ENCODE assay signal across 10 cellular contexts in genomic region chr17:72116692-72117469, GRCh38. TPM values are rescaled to one million over a fixed set of nuclear protein-coding genes. Genes with fewer than 3 reads are reported as not detected.
DNase-seq lines count a peak whose midpoint lies in the region; ATAC-seq and TF ChIP-seq lines count a peak whose summit lies in the region.
"Had no signal": no experiment of that assay in that cellular context is flagged by ENCODE, and none has a peak within 500 bp of the region (broad histone marks: within the 10 kb centered on the region; RNA-seq: fewer than 3 reads in every experiment).

No MANE protein-coding gene starts in this region.

- no peaks in the 10 kb centered on the region for H4K20me1 ChIP-seq in osteoblast (ENCODE audit: insufficient read depth, low read length)

- H2AFZ ChIP-seq in osteoblast (ENCODE audit: low read length) = peak overlapping the region; percentile 86

- H3K27me3 ChIP-seq in osteoblast (ENCODE audit: insufficient read depth, low read length) = peaks cover 44% of the 10 kb centered on the region

- H3K27ac Mint-ChIP-seq in T-helper 17 cell (no peak overlapping the region), glutamatergic neuron (ENCODE audit: unreplicated experiment) (no peak overlapping the region)

- TF ChIP-seq CTCF in AG10803 (conservative IDR thresholded peaks at IDR 0.05; ENCODE audit: low read length) (no peak), glutamatergic neuron (IDR thresholded peaks at IDR 0.05; ENCODE audit: partially characterized antibody, unreplicated experiment) (no peak), osteoblast (IDR thresholded peaks at IDR 0.05; ENCODE audit: extremely low read depth, low read depth, low read length) (no peak)

- peak overlapping the region; percentile 61 for H3K4me3 ChIP-seq in AG10803 (ENCODE audit: low read length)
- peak overlapping the region; percentile 71 for H3K4me3 ChIP-seq in osteoblast (ENCODE audit: insufficient read depth, low read length)

- DNase-seq in AG10803 (ENCODE audit: low read depth) (no peak), T-helper 17 cell (no peak), glutamatergic neuron (no peak), osteoblast (ENCODE audit: insufficient read length, low spot score, missing footprints) (peak; percentile 77), NCI-H526 (lab: John Stamatoyannopoulos, UW) (no peak), NK-92 (lab: John Stamatoyannopoulos, UW; ENCODE audit: unreplicated experiment) (no peak)
- DNase-seq: Kasumi-1 had no signal

- no peak for ATAC-seq in T-helper 17 cell
- no peak for ATAC-seq in esophagus mucosa
- no peak for ATAC-seq in HG03342 (IDR thresholded peaks at IDR 0.05; ENCODE audit: unreplicated experiment)

- H3K9me3 Mint-ChIP-seq in glutamatergic neuron (ENCODE audit: unreplicated experiment) = peaks cover 7% of the 10 kb centered on the region

- H3K9me3 ChIP-seq in T-helper 17 cell (ENCODE audit: control insufficient read depth, low read length, poor library complexity, severe bottlenecking) = no peaks in the 10 kb centered on the region
- H3K9me3 ChIP-seq in osteoblast (ENCODE audit: low read depth, low read length) = no peaks in the 10 kb centered on the region

- peaks cover 69% of the 10 kb centered on the region for H3K27me3 Mint-ChIP-seq in T-helper 17 cell
- H3K27me3 Mint-ChIP-seq in glutamatergic neuron (ENCODE audit: unreplicated experiment) = peaks cover 25% of the 10 kb centered on the region

- peaks cover 6% of the 10 kb centered on the region for H3K79me2 ChIP-seq in osteoblast (ENCODE audit: insufficient read depth, low read length)

- H3K4me1 ChIP-seq in osteoblast (ENCODE audit: insufficient read depth, low read length) = peaks cover 19% of the 10 kb centered on the region

- H3K36me3 ChIP-seq in osteoblast (ENCODE audit: insufficient read depth, low read length) = no peaks in the 10 kb centered on the region

- peak overlapping the region; percentile 68 for H3K4me3 Mint-ChIP-seq in T-helper 17 cell
- H3K4me3 Mint-ChIP-seq in glutamatergic neuron (ENCODE audit: unreplicated experiment) = peak overlapping the region; percentile 72

- H3K36me3 Mint-ChIP-seq in T-helper 17 cell (ENCODE audit: low read depth) (peaks cover 3% of the 10 kb centered on the region), glutamatergic neuron (ENCODE audit: unreplicated experiment) (no peaks in the 10 kb centered on the region)

- H3K4me2 ChIP-seq in osteoblast (ENCODE audit: insufficient read depth, low read length) = peak overlapping the region; percentile 92

- H3K27ac ChIP-seq in osteoblast (ENCODE audit: low read depth, low read length) = no peak overlapping the region

- peaks cover 5% of the 10 kb centered on the region for H3K4me1 Mint-ChIP-seq in T-helper 17 cell
- H3K4me1 Mint-ChIP-seq in glutamatergic neuron (ENCODE audit: low read depth, unreplicated experiment) = peaks cover 3% of the 10 kb centered on the region

RNA-seq across cellular contexts. Expression of gene SOX9, which starts 3.9 kb away (rescaled TPM):
- total RNA-seq in T-helper 17 cell = not detected
- total RNA-seq in glutamatergic neuron (ENCODE audit: unreplicated experiment) = 1.6 TPM
- total RNA-seq in osteoblast = 6.5 and 8.3 TPM in 2 replicates
- 20.3 TPM for total RNA-seq in esophagus mucosa
- total RNA-seq: dermis microvascular lymphatic vessel endothelial cell had no signal
